Comparison of ENCODE assay signal across 8 cellular contexts in the genomic region with DNA sequence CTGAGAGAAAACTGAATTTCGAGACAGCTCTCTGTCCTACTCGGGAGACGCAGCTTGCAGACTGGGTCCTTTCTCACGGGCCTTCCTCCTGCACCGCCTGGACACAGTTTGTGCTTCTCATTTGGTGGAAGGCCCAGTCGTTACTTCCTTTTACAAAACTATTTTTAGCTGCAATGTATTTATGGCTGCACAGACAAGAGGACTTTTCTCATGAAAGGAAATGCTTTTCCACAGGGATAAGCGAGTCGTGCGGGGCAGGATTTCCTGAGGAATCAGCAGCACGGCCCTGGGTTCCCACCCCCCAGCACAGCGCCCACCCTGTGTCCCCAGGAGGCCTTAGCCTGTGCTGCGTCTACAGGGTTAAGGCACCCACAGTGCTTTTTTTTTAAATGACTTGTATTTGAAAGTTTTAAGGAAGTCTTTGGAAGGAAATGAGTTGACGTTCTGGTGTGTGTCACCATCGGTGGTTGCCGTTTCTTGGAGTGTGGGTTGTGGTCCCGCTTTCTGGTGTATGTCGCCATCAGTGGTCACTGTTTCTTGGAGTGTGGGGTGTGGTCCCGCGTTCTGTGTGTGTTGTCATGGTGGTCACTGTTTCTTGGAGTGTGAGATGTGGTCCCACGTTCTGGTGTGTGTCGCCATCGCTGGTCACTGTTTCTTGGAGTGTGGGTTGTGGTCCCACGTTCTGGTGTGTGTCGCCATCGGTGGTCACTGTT. TPM values are rescaled to one million over a fixed set of nuclear protein-coding genes. Genes with fewer than 3 reads are reported as not detected.
DNase-seq lines count a peak whose midpoint lies in the region; ATAC-seq, FAIRE-seq and TF ChIP-seq lines count a peak whose summit lies in the region.

No MANE protein-coding gene starts in this region.

- dilution Hi-C loops in endothelial cell of umbilical vein (cut with MboI; ENCODE audit: extremely low pct_ligation_motif_present, low sequenced_read_pairs) = no loop called here

- TF ChIP-seq POLR2A in endothelial cell of umbilical vein (IDR thresholded peaks at IDR 0.05; ENCODE audit: low read depth, low read length) = no peak
- no peak for TF ChIP-seq POLR2A in prostate gland (IDR thresholded peaks at IDR 0.05)

- H3K27ac ChIP-seq in endothelial cell of umbilical vein (ENCODE audit: insufficient read depth, low read depth, low read length) (peak overlapping the region; percentile 31), prostate gland (peak overlapping the region; percentile 46 to 84)

- peak overlapping the region; percentile 85 for H3K4me2 ChIP-seq in endothelial cell of umbilical vein (ENCODE audit: insufficient read depth, low read length)

- H3K4me1 ChIP-seq in endothelial cell of umbilical vein (ENCODE audit: control insufficient read depth, extremely low read depth, insufficient read depth, low read length) (peaks cover 39% of the 10 kb centered on the region), prostate gland (replicated peaks) (peaks cover 21% of the 10 kb centered on the region)

- no peaks in the 10 kb centered on the region for H4K20me1 ChIP-seq in endothelial cell of umbilical vein (replicated peaks; ENCODE audit: control insufficient read depth, extremely low read depth, insufficient read depth, low read length)

- WGBS in prostate gland = 62% methylated on average over 25 of the region's 25 CpGs

- peaks cover 13% of the 10 kb centered on the region for H3K79me2 ChIP-seq in endothelial cell of umbilical vein (ENCODE audit: control insufficient read depth, insufficient read depth, low read length)

- peak; percentile 21 for DNase-seq in RPMI7951 (ENCODE audit: low read depth)
- peak; percentile 92 for DNase-seq in endothelial cell of umbilical vein (ENCODE audit: low read depth, low spot score)
- DNase-seq in prostate gland (ENCODE audit: low spot score) = no peak
- no peak for DNase-seq in posterior vena cava (ENCODE audit: low spot score)
- DNase-seq in stimulated activated naive CD4-positive, alpha-beta T cell treated with Interleukin-2 at 50 U/mL for 16 hours (lab: John Stamatoyannopoulos, UW) = no peak
- DNase-seq in NCI-H69 (lab: John Stamatoyannopoulos, UW) = no peak

- intact Hi-C loops in endothelial cell of umbilical vein (cut with micrococcal nuclease) = loop anchor here (1.0 to 2.0 kb wide), 5 partner anchors 16 to 71 kb away; partner anchors contain the start of gene INPP5A
- intact Hi-C loops in prostate gland (cut with DNase I) = loop anchor here (5.0 kb wide), 1 partner anchor 44 kb away; no protein-coding TSS in a partner anchor
- intact Hi-C loops in posterior vena cava (cut with DNase I) = loop anchor here in 1 of 2 donors (5.0 kb wide), 1 partner anchor 39 kb away; no protein-coding TSS in a partner anchor

- no peaks in the 10 kb centered on the region for H3K9me1 ChIP-seq in endothelial cell of umbilical vein (replicated peaks; ENCODE audit: control insufficient read depth, extremely low read depth, insufficient read depth, low read length)

- H3K9me3 ChIP-seq in endothelial cell of umbilical vein (replicated peaks; ENCODE audit: control insufficient read depth, insufficient read depth, low read length) (no peaks in the 10 kb centered on the region), prostate gland (no peaks in the 10 kb centered on the region)

- H3K27me3 ChIP-seq in endothelial cell of umbilical vein (ENCODE audit: control insufficient read depth in 2 of 2, insufficient read depth in 2 of 2, low read length in 2 of 2) = no peaks in the 10 kb centered on the region
- no peaks in the 10 kb centered on the region for H3K27me3 ChIP-seq in prostate gland (replicated peaks; ENCODE audit: insufficient read depth)

- peak; percentile 83 for FAIRE-seq in endothelial cell of umbilical vein (lab: Jason Lieb, UNC)

- BruUV-seq in endothelial cell of umbilical vein (replicated peaks; lab: Mats Ljungman, UMichigan) = no TSS peak

- peak; percentile 41 for ATAC-seq in GM19328 (IDR thresholded peaks at IDR 0.05; ENCODE audit: unreplicated experiment)
- no peak for ATAC-seq in HG03442 (IDR thresholded peaks at IDR 0.05; ENCODE audit: unreplicated experiment)

- no peak overlapping the region for H2AFZ ChIP-seq in endothelial cell of umbilical vein (ENCODE audit: low read depth, low read length)

- TF ChIP-seq CTCF in endothelial cell of umbilical vein (IDR thresholded peaks at IDR 0.05; ENCODE audit: extremely low read depth in 1 of 2, insufficient read depth in 1 of 2, low read depth in 1 of 2, low read length in 2 of 2) (no peak), prostate gland (IDR thresholded peaks at IDR 0.05) (no peak)

- CTCF ChIA-PET in endothelial cell of umbilical vein (lab: Charles Lee) = interaction anchor here (0.7 to 1.4 kb wide), 4 partner anchors 13 to 703 kb away, joined by 3 to 7 read pairs (median 3); no protein-coding TSS in a partner anchor

- peak overlapping the region; percentile 63 for H3K9ac ChIP-seq in endothelial cell of umbilical vein (replicated peaks; ENCODE audit: extremely low read depth, insufficient read depth, low read length)

- POLR2A ChIA-PET in endothelial cell of umbilical vein (lab: Charles Lee) = interaction anchor here (1.0 kb wide), 1 partner anchor 9 kb away, joined by 3 read pairs; no protein-coding TSS in a partner anchor

- H3K36me3 ChIP-seq in endothelial cell of umbilical vein (ENCODE audit: control insufficient read depth in 2 of 2, extremely low read depth in 1 of 2, insufficient read depth in 2 of 2, low read length in 2 of 2) (no peaks in the 10 kb centered on the region), prostate gland (no peaks in the 10 kb centered on the region)

- H3K4me3 ChIP-seq in endothelial cell of umbilical vein (replicated peaks in 1 of 3; ENCODE audit: insufficient read depth in 1 of 3, low read depth in 1 of 3, low read length in 3 of 3) = peak overlapping the region in 1 of 3 experiments; percentile 14
- H3K4me3 ChIP-seq in prostate gland = no peak overlapping the region

TF ChIP-seq in endothelial cell of umbilical vein, 7 proteins besides CTCF, POLR2A, EP300 and RAD21:
- peak; percentile 42 for TF ChIP-seq GATA2 (IDR thresholded peaks at IDR 0.05; ENCODE audit: insufficient read depth, insufficient read length, low read depth, low read length)
- no peak for TF ChIP-seq FOS (IDR thresholded peaks at IDR 0.05; ENCODE audit: borderline replicate concordance, insufficient read depth, low read length)
- TF ChIP-seq, protein P1, sequence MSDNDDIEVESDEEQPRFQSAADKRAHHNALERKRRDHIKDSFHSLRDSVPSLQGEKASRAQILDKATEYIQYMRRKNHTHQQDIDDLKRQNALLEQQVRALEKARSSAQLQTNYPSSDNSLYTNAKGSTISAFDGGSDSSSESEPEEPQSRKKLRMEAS (IDR thresholded peaks at IDR 0.05; ENCODE audit: insufficient read depth, insufficient read length) = no peak
- TF ChIP-seq EZH2 (IDR thresholded peaks at IDR 0.05; ENCODE audit: borderline replicate concordance, low read depth, low read length, severe bottlenecking) = no peak
- peak; percentile 46 for TF ChIP-seq POLR2AphosphoS5 (IDR thresholded peaks at IDR 0.05; ENCODE audit: insufficient read depth, low read depth, low read length)
- no peak for TF ChIP-seq MYC (IDR thresholded peaks at IDR 0.05; ENCODE audit: low read depth, low read length)
- no peak for TF ChIP-seq JUN (IDR thresholded peaks at IDR 0.05; ENCODE audit: borderline replicate concordance, insufficient read depth, insufficient read length, low read depth)

RNA-seq across cellular contexts. Expression of gene INPP5A, which starts 50.9 kb away (rescaled TPM):
- total RNA-seq in RPMI7951 (2014; rRNA removed; shearing (Covaris generic)) = 25.5 and 28.1 TPM in 2 replicates
- total RNA-seq in endothelial cell of umbilical vein = 33.2 and 35.9 TPM in 2 replicates
- 21.2 and 22.9 TPM in 2 replicates for polyA plus RNA-seq in endothelial cell of umbilical vein
- polyA plus RNA-seq in endothelial cell of umbilical vein (2011; cell fraction: cytosol; rRNA removed) = 20.0 and 20.6 TPM in 2 replicates
- polyA plus RNA-seq in endothelial cell of umbilical vein (2011; cell fraction: nucleus; rRNA removed) = 21.7 and 22.8 TPM in 2 replicates
- 22.3 and 25.8 TPM in 2 replicates for polyA plus RNA-seq in endothelial cell of umbilical vein (2012)
- 25.2 and 25.6 TPM in 2 replicates for polyA minus RNA-seq in endothelial cell of umbilical vein
- polyA minus RNA-seq in endothelial cell of umbilical vein (2011; cell fraction: cytosol; rRNA and poly(A)+ RNA removed) = 9.6 TPM
- polyA minus RNA-seq in endothelial cell of umbilical vein (2011; cell fraction: nucleus; rRNA and poly(A)+ RNA removed) = 22.7 and 23.2 TPM in 2 replicates
- 10 to 100 TPM; 49.5 to 83.3 TPM for total RNA-seq in prostate gland
- 100 to 1,000 TPM in 1 of 2 donors, 10 to 100 TPM in 1; 65.2 to 102 TPM for total RNA-seq in posterior vena cava

Comparison
In these comparisons a context has a peak if more than half of its experiments do, and no peak if none do; other contexts are left out.
1. DNase-seq: peak in RPMI7951 (single experiment) and endothelial cell of umbilical vein (single experiment); none in prostate gland (single experiment), posterior vena cava (single experiment), stimulated activated naive CD4-positive, alpha-beta T cell treated with Interleukin-2 at 50 U/mL for 16 hours (single experiment) and NCI-H69 (single experiment).